ENCODE assay signal across 1 cellular context in genomic region chr18:832085-832681, GRCh38.
TF ChIP-seq lines count a peak whose summit lies in the region.

No MANE protein-coding gene starts in this region.

TF ChIP-seq in HepG2, 621 proteins besides CTCF, POLR2A, EP300 and RAD21 (continued from another document and continues in another):
- no peak for TF ChIP-seq ZBTB39 (CRISPR knock-in tag; IDR thresholded peaks at IDR 0.05)
- TF ChIP-seq RERE (CRISPR knock-in tag; IDR thresholded peaks at IDR 0.05; ENCODE audit: low read depth): 0 out of 2 replicates have a peak, but pooled peaks have one; percentile 48
- peak; percentile 68; the same call in 1 of the 2 replicates for TF ChIP-seq ZMYM3 (CRISPR knock-in tag; IDR thresholded peaks at IDR 0.05)
- TF ChIP-seq NR2F2 (IDR thresholded peaks at IDR 0.05; ENCODE audit: borderline replicate concordance, low read depth): peak; percentile 86
- no peak for TF ChIP-seq ZNF20 (CRISPR knock-in tag; IDR thresholded peaks at IDR 0.05)
- TF ChIP-seq ZKSCAN8 (CRISPR knock-in tag; IDR thresholded peaks at IDR 0.05; ENCODE audit: borderline replicate concordance): peak; percentile 80; the same call in 1 of the 2 replicates
- TF ChIP-seq CREB3 (CRISPR knock-in tag; IDR thresholded peaks at IDR 0.05): no peak
- peak; percentile 87 for TF ChIP-seq HOMEZ (CRISPR knock-in tag; IDR thresholded peaks at IDR 0.05; ENCODE audit: low read depth)
- no peak for TF ChIP-seq ZNF362 (CRISPR knock-in tag; IDR thresholded peaks at IDR 0.05; ENCODE audit: borderline replicate concordance)
- no peak for TF ChIP-seq TCF7L2 (IDR thresholded peaks at IDR 0.05; ENCODE audit: low read depth, low read length)
- no peak for TF ChIP-seq ZNF484 (CRISPR knock-in tag; IDR thresholded peaks at IDR 0.05; ENCODE audit: borderline replicate concordance, low read depth)
- no peak for TF ChIP-seq ATF1 (CRISPR knock-in tag; IDR thresholded peaks at IDR 0.05)
- no peak; the same call in 1 of the 2 replicates for TF ChIP-seq ZZZ3 (CRISPR knock-in tag; IDR thresholded peaks at IDR 0.05; ENCODE audit: borderline replicate concordance)
- TF ChIP-seq CREM (IDR thresholded peaks at IDR 0.05): no peak; the same call in 1 of the 2 replicates
- TF ChIP-seq CREM (CRISPR knock-in tag; IDR thresholded peaks at IDR 0.05): no peak
- no peak for TF ChIP-seq ZNF616 (CRISPR knock-in tag; IDR thresholded peaks at IDR 0.05; ENCODE audit: low read depth)
- 0 out of 2 replicates have a peak, but pooled peaks have one; percentile 57 for TF ChIP-seq FOXC1 (CRISPR knock-in tag; IDR thresholded peaks at IDR 0.05; ENCODE audit: borderline replicate concordance)
- no peak for TF ChIP-seq THAP8 (CRISPR knock-in tag; IDR thresholded peaks at IDR 0.05; ENCODE audit: borderline replicate concordance)
- TF ChIP-seq ZFYVE20 (CRISPR knock-in tag; IDR thresholded peaks at IDR 0.05; ENCODE audit: borderline replicate concordance, low read depth): no peak
- no peak for TF ChIP-seq ELK4 (CRISPR knock-in tag; IDR thresholded peaks at IDR 0.05; ENCODE audit: borderline replicate concordance)
- peak; percentile 45; the same call in 1 of the 2 replicates for TF ChIP-seq ZBED4 (CRISPR knock-in tag; IDR thresholded peaks at IDR 0.05; ENCODE audit: borderline replicate concordance)
- no peak for TF ChIP-seq MTF2 (CRISPR knock-in tag; IDR thresholded peaks at IDR 0.05; ENCODE audit: borderline replicate concordance)
- TF ChIP-seq PPARG (CRISPR knock-in tag; conservative IDR thresholded peaks at IDR 0.05): peak; percentile 73
- TF ChIP-seq MATR3 (CRISPR knock-in tag; IDR thresholded peaks at IDR 0.05): no peak
- TF ChIP-seq ZNF44 (CRISPR knock-in tag; IDR thresholded peaks at IDR 0.05): no peak
- TF ChIP-seq ZNF296 (CRISPR knock-in tag; conservative IDR thresholded peaks at IDR 0.05): no peak
- TF ChIP-seq ELF1 (CRISPR knock-in tag; IDR thresholded peaks at IDR 0.05): peak; percentile 48; the same call in 1 of the 2 replicates
- no peak for TF ChIP-seq ZNF598 (CRISPR knock-in tag; IDR thresholded peaks at IDR 0.05; ENCODE audit: borderline replicate concordance)
- TF ChIP-seq ZNF550 (CRISPR knock-in tag; IDR thresholded peaks at IDR 0.05; ENCODE audit: borderline replicate concordance): no peak
- no peak for TF ChIP-seq ZNF121 (CRISPR knock-in tag; IDR thresholded peaks at IDR 0.05)
- peak; percentile 72 for TF ChIP-seq MEIS2 (CRISPR knock-in tag; IDR thresholded peaks at IDR 0.05)
- TF ChIP-seq HOXA9 (CRISPR knock-in tag; IDR thresholded peaks at IDR 0.05; ENCODE audit: borderline replicate concordance): no peak
- TF ChIP-seq MTF1 (CRISPR knock-in tag; IDR thresholded peaks at IDR 0.05): no peak
- no peak for TF ChIP-seq CCDC6 (CRISPR knock-in tag; IDR thresholded peaks at IDR 0.05)
- TF ChIP-seq TEAD3 (CRISPR knock-in tag; optimal IDR thresholded peaks at IDR 0.05; ENCODE audit: borderline replicate concordance): peak; percentile 79
- TF ChIP-seq ARHGAP35 (CRISPR knock-in tag; IDR thresholded peaks at IDR 0.05; ENCODE audit: borderline replicate concordance): no peak
- TF ChIP-seq ZNF331 (CRISPR knock-in tag; IDR thresholded peaks at IDR 0.05): peak; percentile 79
- TF ChIP-seq SALL2 (CRISPR knock-in tag; IDR thresholded peaks at IDR 0.05): no peak
- TF ChIP-seq IKZF4 (CRISPR knock-in tag; IDR thresholded peaks at IDR 0.05; ENCODE audit: borderline replicate concordance, low read depth, not compliant biosample characterization): no peak
- TF ChIP-seq MAX (IDR thresholded peaks at IDR 0.05): peak; percentile 76
- TF ChIP-seq E2F5 (CRISPR knock-in tag; conservative IDR thresholded peaks at IDR 0.05): no peak
- no peak for TF ChIP-seq ZNF703 (CRISPR knock-in tag; IDR thresholded peaks at IDR 0.05; ENCODE audit: borderline replicate concordance)
- 0 out of 2 replicates have a peak, but pooled peaks have one; percentile 32 for TF ChIP-seq ARNTL (CRISPR knock-in tag; IDR thresholded peaks at IDR 0.05)
- 0 out of 2 replicates have a peak, but pooled peaks have one; percentile 27 for TF ChIP-seq SIX4 (CRISPR knock-in tag; IDR thresholded peaks at IDR 0.05)
- no peak for TF ChIP-seq JUND (CRISPR knock-in tag; IDR thresholded peaks at IDR 0.05)
- no peak for TF ChIP-seq ZBTB42 (CRISPR knock-in tag; IDR thresholded peaks at IDR 0.05)
- TF ChIP-seq ZMAT3 (CRISPR knock-in tag; conservative IDR thresholded peaks at IDR 0.05): no peak
- TF ChIP-seq HOXA7 (CRISPR knock-in tag; IDR thresholded peaks at IDR 0.05): no peak
- no peak for TF ChIP-seq ZNF253 (CRISPR knock-in tag; IDR thresholded peaks at IDR 0.05; ENCODE audit: borderline replicate concordance)
- TF ChIP-seq SPEN (CRISPR knock-in tag; IDR thresholded peaks at IDR 0.05; ENCODE audit: low read depth): peak; percentile 58
- TF ChIP-seq RORA (CRISPR knock-in tag; IDR thresholded peaks at IDR 0.05): no peak
